1 cellular context compared by ENCODE assay signal in genomic region chr12:7932599-7933240, GRCh38.
TF ChIP-seq lines count a peak whose summit lies in the region.

No MANE protein-coding gene starts in this region.

TF ChIP-seq in HEK293, 187 proteins besides CTCF, POLR2A, EP300 and RAD21:
- TF ChIP-seq REST (tag by site-specific recombination; IDR thresholded peaks at IDR 0.05): peak; percentile 88
